Comparison of ENCODE assay signal across 24 cellular contexts in genomic region chr3:184233127-184233843, GRCh38. TPM values are rescaled to one million over a fixed set of nuclear protein-coding genes. Genes with fewer than 3 reads are reported as not detected.
"Had no signal": no experiment of that assay in that cellular context is flagged by ENCODE, and none has a peak within 500 bp of the region (broad histone marks: within the 10 kb centered on the region; RNA-seq: fewer than 3 reads in every experiment).

No MANE protein-coding gene starts in this region.

- FAIRE-seq: bronchial epithelial cell, TTC549 had no signal

- H3K4me3 ChIP-seq: MG63, SJSA1 had no signal

- H3K4me3 Mint-ChIP-seq: activated B cell treated with CpG ODN at 0.5 μM for 24 hours; activated CD4-positive, alpha-beta T cell treated with anti-CD3 and anti-CD28 coated beads, Interleukin-2, amount 10 ng/mL, durations not matched to agents 24 days and 14 days; activated CD8-positive, alpha-beta memory T cell treated with anti-CD3 and anti-CD28 coated beads, Interleukin-2, amount 10 ng/mL, durations not matched to agents 7 days and 5 days; activated naive CD4-positive, alpha-beta T cell treated with anti-CD3 and anti-CD28 coated beads for 36 hours; activated naive CD8-positive, alpha-beta T cell treated with anti-CD3 and anti-CD28 coated beads for 36 hours; activated T-cell treated with anti-CD3 and anti-CD28 coated beads, Interleukin-2, amount 50 U/mL, for 24 hours; activated T-helper 1 cell treated with anti-CD3 and anti-CD28 coated beads, Interleukin-12 subunit alpha, Interleukin-12 subunit beta, Interleukin-2, Interleukin-4 antibody, amounts not matched to agents 30 ng/mL and 10 ng/mL and 1 ng/mL, durations not matched to agents 14 hours and 24 hours and 36 hours; T-helper 1 cell treated with Interleukin-12 subunit alpha and Interleukin-12 subunit beta and Interleukin-4 antibody, amounts not matched to agents 30 μg/mL and 1 μg/mL, for 36 hours had no signal

- H3K9me3 ChIP-seq: MG63, SJSA1 had no signal

- H3K4me2 ChIP-seq: KMS-11 had no signal

- H3K27ac Mint-ChIP-seq: activated B cell treated with CpG ODN at 0.5 μM for 24 hours; activated CD4-positive, alpha-beta T cell treated with anti-CD3 and anti-CD28 coated beads, Interleukin-2, amount 10 ng/mL, durations not matched to agents 24 days and 14 days; activated CD8-positive, alpha-beta memory T cell treated with anti-CD3 and anti-CD28 coated beads, Interleukin-2, amount 10 ng/mL, durations not matched to agents 7 days and 5 days; activated naive CD4-positive, alpha-beta T cell treated with anti-CD3 and anti-CD28 coated beads for 36 hours; activated naive CD8-positive, alpha-beta T cell treated with anti-CD3 and anti-CD28 coated beads for 36 hours; activated T-cell treated with anti-CD3 and anti-CD28 coated beads, Interleukin-2, amount 50 U/mL, for 24 hours; activated T-helper 1 cell treated with anti-CD3 and anti-CD28 coated beads, Interleukin-12 subunit alpha, Interleukin-12 subunit beta, Interleukin-2, Interleukin-4 antibody, amounts not matched to agents 30 ng/mL and 10 ng/mL and 1 ng/mL, durations not matched to agents 14 hours and 24 hours and 36 hours; T-helper 1 cell treated with Interleukin-12 subunit alpha and Interleukin-12 subunit beta and Interleukin-4 antibody, amounts not matched to agents 30 μg/mL and 1 μg/mL, for 36 hours had no signal

- H3K27ac ChIP-seq: KMS-11, SJSA1 had no signal

- DNase-seq: activated B cell treated with CpG ODN at 0.5 μM for 24 hours; activated CD4-positive, alpha-beta T cell treated with anti-CD3 and anti-CD28 coated beads for 1 hour; activated CD4-positive, alpha-beta T cell treated with anti-CD3 and anti-CD28 coated beads, Interleukin-2, amount 10 ng/mL, durations not matched to agents 24 days and 14 days; activated CD4-positive, alpha-beta T cell treated with anti-CD3 and anti-CD28 coated beads, Interleukin-2, amount 50 U/mL, for 48 hours; activated CD8-positive, alpha-beta memory T cell treated with anti-CD3 and anti-CD28 coated beads, Interleukin-2, amount 10 ng/mL, durations not matched to agents 7 days and 5 days; activated effector memory CD4-positive, alpha-beta T cell treated with Interleukin-2 at 50 U/mL for 16 hours; activated naive CD4-positive, alpha-beta T cell treated with anti-CD3 and anti-CD28 coated beads for 36 hours; activated naive CD8-positive, alpha-beta T cell treated with anti-CD3 and anti-CD28 coated beads for 36 hours; activated T-cell treated with anti-CD3 and anti-CD28 coated beads, Interleukin-2, amount 50 U/mL, for 24 hours; central memory CD4-positive, alpha-beta T cell; MG63; NCI-H1092 treated with DMSO at 0.1 percent for 48 hours; NCI-H1417 treated with DMSO at 0.1 percent for 48 hours; NCI-H1694; NCI-H510A treated with DMSO at 0.1 percent for 48 hours; NK-92 treated with Interleukin-12 subunit alpha and Interleukin-12 subunit beta, amount 100 ng/mL, for 24 hours; OCI-M1; T-helper 9 cell had no signal

- H3K9ac ChIP-seq: KMS-11 had no signal

- H3K36me3 ChIP-seq: MG63, SJSA1 had no signal

- ATAC-seq: activated CD8-positive, alpha-beta memory T cell treated with anti-CD3 and anti-CD28 coated beads, Interleukin-2, amount 10 ng/mL, durations not matched to agents 7 days and 5 days had no signal

- H3K36me3 Mint-ChIP-seq: activated CD8-positive, alpha-beta memory T cell treated with anti-CD3 and anti-CD28 coated beads, Interleukin-2, amount 10 ng/mL, durations not matched to agents 7 days and 5 days; activated naive CD8-positive, alpha-beta T cell treated with anti-CD3 and anti-CD28 coated beads for 36 hours had no signal

- H3K9me3 Mint-ChIP-seq: activated B cell treated with CpG ODN at 0.5 μM for 24 hours; activated CD4-positive, alpha-beta T cell treated with anti-CD3 and anti-CD28 coated beads, Interleukin-2, amount 10 ng/mL, durations not matched to agents 24 days and 14 days; activated naive CD4-positive, alpha-beta T cell treated with anti-CD3 and anti-CD28 coated beads for 36 hours; activated naive CD8-positive, alpha-beta T cell treated with anti-CD3 and anti-CD28 coated beads for 36 hours; activated T-cell treated with anti-CD3 and anti-CD28 coated beads, Interleukin-2, amount 50 U/mL, for 24 hours; activated T-helper 1 cell treated with anti-CD3 and anti-CD28 coated beads, Interleukin-12 subunit alpha, Interleukin-12 subunit beta, Interleukin-2, Interleukin-4 antibody, amounts not matched to agents 30 ng/mL and 10 ng/mL and 1 ng/mL, durations not matched to agents 14 hours and 24 hours and 36 hours; T-helper 1 cell treated with Interleukin-12 subunit alpha and Interleukin-12 subunit beta and Interleukin-4 antibody, amounts not matched to agents 30 μg/mL and 1 μg/mL, for 36 hours had no signal

RNA-seq across cellular contexts. Expression of gene VWA5B2, which starts 3.9 kb away (rescaled TPM):
- total RNA-seq: activated CD4-positive, alpha-beta T cell treated with anti-CD3 and anti-CD28 coated beads, Interleukin-2, amount 10 ng/mL, durations not matched to agents 24 days and 14 days; activated CD8-positive, alpha-beta memory T cell treated with anti-CD3 and anti-CD28 coated beads, Interleukin-2, amount 10 ng/mL, durations not matched to agents 7 days and 5 days; activated naive CD4-positive, alpha-beta T cell treated with anti-CD3 and anti-CD28 coated beads for 36 hours; activated naive CD8-positive, alpha-beta T cell treated with anti-CD3 and anti-CD28 coated beads for 36 hours; activated T-helper 1 cell treated with anti-CD3 and anti-CD28 coated beads, Interleukin-12 subunit alpha, Interleukin-12 subunit beta, Interleukin-2, Interleukin-4 antibody, amounts not matched to agents 30 ng/mL and 10 ng/mL and 1 ng/mL, durations not matched to agents 14 hours and 24 hours and 36 hours; bronchial epithelial cell; SJSA1 had no signal

RNA-seq across cellular contexts. Expression of gene CAMK2N2, which starts 28.1 kb away (rescaled TPM):
- total RNA-seq: activated B cell treated with CpG ODN at 0.5 μM for 24 hours; activated naive CD4-positive, alpha-beta T cell treated with anti-CD3 and anti-CD28 coated beads for 36 hours; activated naive CD8-positive, alpha-beta T cell treated with anti-CD3 and anti-CD28 coated beads for 36 hours; bronchial epithelial cell had no signal

RNA-seq across cellular contexts. Expression of gene ECE2, which starts 42.5 kb away (rescaled TPM):
- total RNA-seq: activated B cell treated with CpG ODN at 0.5 μM for 24 hours; activated CD4-positive, alpha-beta T cell treated with anti-CD3 and anti-CD28 coated beads, Interleukin-2, amount 10 ng/mL, durations not matched to agents 24 days and 14 days; activated CD8-positive, alpha-beta memory T cell treated with anti-CD3 and anti-CD28 coated beads, Interleukin-2, amount 10 ng/mL, durations not matched to agents 7 days and 5 days; activated naive CD4-positive, alpha-beta T cell treated with anti-CD3 and anti-CD28 coated beads for 36 hours; activated naive CD8-positive, alpha-beta T cell treated with anti-CD3 and anti-CD28 coated beads for 36 hours; activated T-helper 1 cell treated with anti-CD3 and anti-CD28 coated beads, Interleukin-12 subunit alpha, Interleukin-12 subunit beta, Interleukin-2, Interleukin-4 antibody, amounts not matched to agents 30 ng/mL and 10 ng/mL and 1 ng/mL, durations not matched to agents 14 hours and 24 hours and 36 hours; bronchial epithelial cell; SJSA1 had no signal
